1 cellular context compared by ENCODE assay signal in the genomic region with DNA sequence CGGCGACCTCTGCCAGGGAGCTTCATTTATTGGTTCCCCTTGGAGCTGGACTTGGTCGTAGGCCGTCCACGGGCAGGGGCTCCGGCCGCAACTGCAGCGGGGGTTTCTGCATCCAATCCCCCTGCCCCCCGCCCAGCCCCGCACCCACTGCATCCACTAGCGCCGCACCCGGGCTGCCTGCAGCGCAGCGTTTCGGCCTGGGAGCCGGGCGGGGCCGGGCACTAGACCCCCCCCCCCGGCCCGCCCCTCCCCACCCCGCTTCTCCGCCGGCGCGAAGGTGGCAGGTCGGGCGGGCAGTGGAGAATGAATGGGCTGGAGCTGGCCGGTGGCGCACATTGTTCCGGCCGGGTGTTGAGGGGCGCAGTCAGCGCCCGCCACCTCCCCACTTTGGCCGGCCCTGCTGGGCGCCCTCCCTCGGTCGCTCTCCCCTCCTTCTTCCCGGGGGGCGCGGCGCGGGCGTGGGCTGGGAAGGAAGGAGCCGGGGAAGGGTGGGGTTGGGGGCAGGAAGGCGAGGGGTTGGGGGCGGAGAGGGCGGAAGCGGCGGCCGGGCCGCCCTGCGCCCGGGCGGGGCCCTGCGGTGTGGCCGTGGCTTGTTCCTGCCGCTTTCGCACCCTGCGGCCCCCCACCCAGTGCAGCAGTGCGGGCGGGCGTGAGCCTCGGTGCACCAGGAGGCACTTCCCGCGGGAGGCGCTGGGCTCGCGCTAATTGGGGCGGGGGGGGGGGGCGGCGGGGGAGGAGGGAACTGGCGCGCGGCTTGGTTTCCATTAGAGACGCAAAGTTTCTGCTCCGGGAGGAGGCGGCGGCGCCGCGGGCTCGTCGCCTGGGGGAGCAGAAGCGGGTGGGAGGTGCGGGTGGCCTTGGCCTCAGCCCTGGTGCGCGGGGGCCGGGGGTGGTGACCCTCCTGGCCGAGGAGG.
TF ChIP-seq lines count a peak whose summit lies in the region.

No MANE protein-coding gene starts in this region.

TF ChIP-seq in GM23338, 12 proteins besides CTCF, POLR2A, EP300 and RAD21 (continued from another document):
- TF ChIP-seq ZNF462 (CRISPR knock-in tag; IDR thresholded peaks at IDR 0.05), result no peak
- no peak; the same call in 1 of the 2 replicates for TF ChIP-seq POLR2AphosphoS5 (IDR thresholded peaks at IDR 0.05; ENCODE audit: low read depth)
